Comparison of ENCODE assay signal across 17 cellular contexts in the genomic region with DNA sequence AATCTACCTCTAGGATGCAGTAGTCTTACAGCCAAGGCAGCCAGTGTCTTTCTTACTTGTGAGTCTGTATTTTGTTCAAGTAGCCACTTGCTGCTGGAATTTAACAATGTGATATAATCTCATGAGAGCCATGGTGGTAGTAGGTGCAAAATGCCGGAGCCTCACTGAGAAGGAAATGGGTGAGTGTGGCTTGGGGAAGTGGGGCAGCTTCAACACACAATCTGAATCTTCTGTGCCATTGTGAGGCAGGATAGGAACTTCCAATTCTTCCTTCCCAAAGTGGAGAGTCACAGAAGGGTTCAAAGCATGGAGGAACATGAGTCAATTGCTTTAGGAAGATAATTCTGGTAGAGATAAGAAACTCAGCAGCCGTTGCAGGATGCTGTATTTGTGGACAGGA.
A peak's percentile ranks its signal among the peaks of the same experiment; 100 is the strongest.
DNase-seq lines count a peak whose midpoint lies in the region; TF ChIP-seq lines count a peak whose summit lies in the region.
"Had no signal": no experiment of that assay in that cellular context is flagged by ENCODE, and none has a peak within 500 bp of the region (broad histone marks: within the 10 kb centered on the region; RNA-seq: fewer than 3 reads in every experiment).

No MANE protein-coding gene starts in this region.

- H3F3A ChIP-seq in smooth muscle cell (ENCODE audit: low read depth) = peaks cover 22% of the 10 kb centered on the region

- 45% methylated on average over 2 of the region's 2 CpGs for WGBS in smooth muscle cell (ENCODE audit: low lambda C conversion rate)

- no peaks in the 10 kb centered on the region for H4K20me1 ChIP-seq in smooth muscle cell (ENCODE audit: low read depth)

- H3K36me3 ChIP-seq in KOPT-K1 (ENCODE audit: insufficient read depth, low read length) (no peaks in the 10 kb centered on the region), smooth muscle cell (ENCODE audit: low read depth) (no peaks in the 10 kb centered on the region)

- peak overlapping the region; percentile 84 for H3K27ac ChIP-seq in KOPT-K1 (ENCODE audit: low read depth, low read length, poor library complexity, severe bottlenecking)
- H3K27ac ChIP-seq in smooth muscle cell (ENCODE audit: low read depth) = peak overlapping the region; percentile 74
- H3K27ac ChIP-seq: GM23248 had no signal

- no peak for TF ChIP-seq CTCF in glutamatergic neuron (IDR thresholded peaks at IDR 0.05; ENCODE audit: partially characterized antibody, unreplicated experiment)
- no peak for TF ChIP-seq CTCF in smooth muscle cell (IDR thresholded peaks at IDR 0.05; ENCODE audit: borderline replicate concordance, insufficient read depth, poor library complexity, severe bottlenecking)

- no peaks in the 10 kb centered on the region for H3K27me3 ChIP-seq in smooth muscle cell (ENCODE audit: low read depth)

- peak overlapping the region; percentile 72 for H3K27ac Mint-ChIP-seq in glutamatergic neuron (ENCODE audit: unreplicated experiment)
- H3K27ac Mint-ChIP-seq: CD4-positive, alpha-beta T cell; CD8-positive, alpha-beta memory T cell had no signal

- peaks cover 5% of the 10 kb centered on the region for H3K27me3 Mint-ChIP-seq in glutamatergic neuron (ENCODE audit: unreplicated experiment)
- H3K27me3 Mint-ChIP-seq: CD4-positive, alpha-beta T cell had no signal

- H3K9me3 ChIP-seq in KOPT-K1 (ENCODE audit: insufficient read depth, low read length, poor library complexity, severe bottlenecking) (no peaks in the 10 kb centered on the region), smooth muscle cell (replicated peaks; ENCODE audit: low read depth) (no peaks in the 10 kb centered on the region)

- no peak overlapping the region for H3K4me3 ChIP-seq in smooth muscle cell
- H3K4me3 ChIP-seq: GM12878, GM23248 had no signal

- peaks cover 30% of the 10 kb centered on the region for H3K4me1 Mint-ChIP-seq in glutamatergic neuron (ENCODE audit: low read depth, unreplicated experiment)
- H3K4me1 Mint-ChIP-seq: CD8-positive, alpha-beta memory T cell had no signal

- no peak overlapping the region for H3K9ac ChIP-seq in smooth muscle cell (ENCODE audit: low read depth)
- H3K9ac ChIP-seq: GM23248 had no signal

- no peak overlapping the region for H3K4me3 Mint-ChIP-seq in glutamatergic neuron (ENCODE audit: unreplicated experiment)
- H3K4me3 Mint-ChIP-seq: CD14-positive monocyte; CD4-positive, alpha-beta T cell; CD8-positive, alpha-beta memory T cell had no signal

- H3K4me1 ChIP-seq in smooth muscle cell (ENCODE audit: low read depth) = peaks cover 32% of the 10 kb centered on the region

- peaks cover 15% of the 10 kb centered on the region for H3K9me3 Mint-ChIP-seq in glutamatergic neuron (ENCODE audit: unreplicated experiment)
- H3K9me3 Mint-ChIP-seq: CD4-positive, alpha-beta T cell had no signal

- peak overlapping the region; percentile 39 for H3K4me2 ChIP-seq in smooth muscle cell

- no peaks in the 10 kb centered on the region for H3K36me3 Mint-ChIP-seq in glutamatergic neuron (ENCODE audit: unreplicated experiment)
- H3K36me3 Mint-ChIP-seq: CD8-positive, alpha-beta memory T cell had no signal

- DNase-seq in glutamatergic neuron (no peak), smooth muscle cell (lab: John Stamatoyannopoulos, UW; ENCODE audit: unreplicated experiment) (no peak), NK-92 (lab: John Stamatoyannopoulos, UW; ENCODE audit: unreplicated experiment) (no peak), NCI-H2171 treated with DMSO at 0.1 percent for 48 hours (lab: John Stamatoyannopoulos, UW) (no peak), LoVo (ENCODE audit: low spot score) (no peak)
- DNase-seq: CD4-positive, alpha-beta T cell; CD8-positive, alpha-beta memory T cell; DMS 273 treated with DMSO at 0.1 percent for 48 hours; DMS79; EL; GDM1; GM23248; H7; HCEC 1CT had no signal

- no peaks in the 10 kb centered on the region for H3K79me2 ChIP-seq in smooth muscle cell (ENCODE audit: low read depth)

- no peak overlapping the region for H2AFZ ChIP-seq in smooth muscle cell (ENCODE audit: low read depth)
- H2AFZ ChIP-seq: GM23248 had no signal
